Comparison of ENCODE assay signal across 9 cellular contexts in genomic region chr13:76667551-76667950, GRCh38.
DNase-seq lines count a peak whose midpoint lies in the region; FAIRE-seq and TF ChIP-seq lines count a peak whose summit lies in the region.
"Had no signal": no experiment of that assay in that cellular context is flagged by ENCODE, and none has a peak within 500 bp of the region (broad histone marks: within the 10 kb centered on the region; RNA-seq: fewer than 3 reads in every experiment).

No MANE protein-coding gene starts in this region.

- H3K27ac ChIP-seq in kidney (ENCODE audit: low read depth in 2 of 2, low read length in 2 of 2) (no peak overlapping the region), vagina (no peak overlapping the region)

- peak; percentile 45 for TF ChIP-seq CTCF in AG09309 (IDR thresholded peaks at IDR 0.05; ENCODE audit: control insufficient read depth, insufficient read depth, low read depth, low read length, missing control alignments)
- TF ChIP-seq CTCF in kidney (IDR thresholded peaks at IDR 0.05; ENCODE audit: borderline replicate concordance, extremely low read depth, insufficient read depth) = peak; percentile 29
- peak in 1 of 3 experiments; percentile 29 for TF ChIP-seq CTCF in vagina (IDR thresholded peaks at IDR 0.05)

- H3K36me3 ChIP-seq in kidney (ENCODE audit: control insufficient read depth in 1 of 2, insufficient read depth in 2 of 2, low read length in 2 of 2) (no peaks in the 10 kb centered on the region), vagina (no peaks in the 10 kb centered on the region)

- no peak overlapping the region for H3K9ac ChIP-seq in kidney (ENCODE audit: low read length in 2 of 2)

- DNase-seq in AG09309 (ENCODE audit: low read depth) (peak; percentile 48), HCEC 1CT (peak; percentile 72), SW480 (ENCODE audit: low spot score) (peak; percentile 3), kidney (no peak), vagina (ENCODE audit: extremely low spot score in 2 of 2) (no peak), amygdala (lab: John Stamatoyannopoulos, UW) (no peak), NCI-H128 (lab: John Stamatoyannopoulos, UW; ENCODE audit: unreplicated experiment) (no peak), ureter (ENCODE audit: low spot score) (no peak)

- peak; percentile 23 for FAIRE-seq in kidney (lab: Jason Lieb, UNC)
- FAIRE-seq: GM18507 had no signal

- no peaks in the 10 kb centered on the region for H3K27me3 ChIP-seq in vagina

- H3K4me1 ChIP-seq in kidney (ENCODE audit: control insufficient read depth in 1 of 2, insufficient read depth in 1 of 2, low read depth in 1 of 2, low read length in 2 of 2) (no peaks in the 10 kb centered on the region), vagina (no peaks in the 10 kb centered on the region)

- intact Hi-C loops in kidney (cut with DNase I) = loop anchor here (10.0 kb wide), 1 partner anchor 237 kb away; no protein-coding TSS in a partner anchor
- intact Hi-C loops in vagina (cut with DNase I) = no loop called here

- H3K9me3 ChIP-seq in kidney (ENCODE audit: control insufficient read depth in 1 of 2, low read length in 2 of 2) (no peaks in the 10 kb centered on the region), vagina (no peaks in the 10 kb centered on the region)

- H3K4me3 ChIP-seq in AG09309 (ENCODE audit: control insufficient read depth, low read depth, low read length) = no peak overlapping the region
- no peak overlapping the region for H3K4me3 ChIP-seq in kidney (ENCODE audit: low read length in 2 of 2)
- no peak overlapping the region for H3K4me3 ChIP-seq in vagina

- no peak for TF ChIP-seq POLR2A in vagina (IDR thresholded peaks at IDR 0.05)

Comparison
In these comparisons a context has a peak if more than half of its experiments do, and no peak if none do; other contexts are left out.
1. DNase-seq: peak in AG09309 (single experiment), HCEC 1CT (single experiment) and SW480 (single experiment); none in kidney (single experiment), vagina (0 of 2), amygdala (0 of 56), NCI-H128 (single experiment) and ureter (single experiment).